18 cellular contexts compared by ENCODE assay signal in genomic region chr6:99879431-99879830, GRCh38.
DNase-seq lines count a peak whose midpoint lies in the region; ATAC-seq and TF ChIP-seq lines count a peak whose summit lies in the region.
"Had no signal": no experiment of that assay in that cellular context is flagged by ENCODE, and none has a peak within 500 bp of the region (broad histone marks: within the 10 kb centered on the region; RNA-seq: fewer than 3 reads in every experiment).

No MANE protein-coding gene starts in this region.

- no peak overlapping the region for H3K4me3 Mint-ChIP-seq in activated CD8-positive, alpha-beta T cell treated with anti-CD3 and anti-CD28 coated beads for 36 hours
- H3K4me3 Mint-ChIP-seq: CD4-positive, CD25-positive, alpha-beta regulatory T cell; HFFc6 had no signal

- H3K9me3 ChIP-seq in SJCRH30 (replicated peaks), result no peaks in the 10 kb centered on the region
- H3K9me3 ChIP-seq in uterus, result no peaks in the 10 kb centered on the region
- H3K9me3 ChIP-seq: BLaER1 treated with 17β-estradiol and CSF1 and Interleukin-3, amounts not matched to agents 10 nM and 100 nM had no signal

- H3K27ac ChIP-seq in SJCRH30, result no peak overlapping the region
- H3K27ac ChIP-seq in uterus, result no peak overlapping the region
- H3K27ac ChIP-seq: 22Rv1; BLaER1 treated with 17β-estradiol and CSF1 and Interleukin-3, amounts not matched to agents 10 nM and 100 nM had no signal

- H3K4me3 ChIP-seq in SJCRH30 (no peak overlapping the region), skeletal muscle cell (ENCODE audit: low read depth, low read length) (no peak overlapping the region), uterus (no peak overlapping the region)
- H3K4me3 ChIP-seq: BLaER1 treated with 17β-estradiol and CSF1 and Interleukin-3, amounts not matched to agents 10 nM and 100 nM had no signal

- H3K36me3 ChIP-seq in SJCRH30 (no peaks in the 10 kb centered on the region), uterus (no peaks in the 10 kb centered on the region)
- H3K36me3 ChIP-seq: BLaER1 treated with 17β-estradiol and CSF1 and Interleukin-3, amounts not matched to agents 10 nM and 100 nM had no signal

- TF ChIP-seq CTCF in activated CD8-positive, alpha-beta T cell treated with anti-CD3 and anti-CD28 coated beads for 36 hours (IDR thresholded peaks at IDR 0.05), result no peak
- no peak for TF ChIP-seq CTCF in uterus (IDR thresholded peaks at IDR 0.05)

- no peaks in the 10 kb centered on the region for H3K9me3 Mint-ChIP-seq in activated CD8-positive, alpha-beta T cell treated with anti-CD3 and anti-CD28 coated beads for 36 hours
- H3K9me3 Mint-ChIP-seq: HFFc6 had no signal

- intact Hi-C loops in activated CD8-positive, alpha-beta T cell treated with anti-CD3 and anti-CD28 coated beads for 36 hours (cut with micrococcal nuclease), result no loop called here
- intact Hi-C loops in uterus (cut with DNase I; ENCODE audit: low total_unique reads), result no loop called here

- no peaks in the 10 kb centered on the region for H3K4me1 ChIP-seq in SJCRH30
- H3K4me1 ChIP-seq in uterus, result no peaks in the 10 kb centered on the region

- no peak for ATAC-seq in activated CD8-positive, alpha-beta T cell treated with anti-CD3 and anti-CD28 coated beads for 36 hours
- ATAC-seq in GM21619 (IDR thresholded peaks at IDR 0.05; ENCODE audit: unreplicated experiment), result no peak
- ATAC-seq: HepG2 had no signal

- H3K27ac Mint-ChIP-seq in activated CD8-positive, alpha-beta T cell treated with anti-CD3 and anti-CD28 coated beads for 36 hours, result no peak overlapping the region
- H3K27ac Mint-ChIP-seq: CD4-positive, CD25-positive, alpha-beta regulatory T cell; HFFc6 had no signal

- no peaks in the 10 kb centered on the region for H3K27me3 ChIP-seq in SJCRH30
- no peaks in the 10 kb centered on the region for H3K27me3 ChIP-seq in uterus
- H3K27me3 ChIP-seq: BLaER1 treated with 17β-estradiol and CSF1 and Interleukin-3, amounts not matched to agents 10 nM and 100 nM had no signal

- POLR2A ChIA-PET in activated CD8-positive, alpha-beta T cell treated with anti-CD3 and anti-CD28 coated beads for 36 hours (lab: Charles Lee), result no interaction called here

- no peaks in the 10 kb centered on the region for H3K4me1 Mint-ChIP-seq in activated CD8-positive, alpha-beta T cell treated with anti-CD3 and anti-CD28 coated beads for 36 hours (ENCODE audit: low read depth)
- H3K4me1 Mint-ChIP-seq: CD4-positive, CD25-positive, alpha-beta regulatory T cell had no signal

- no peaks in the 10 kb centered on the region for H3K36me3 Mint-ChIP-seq in activated CD8-positive, alpha-beta T cell treated with anti-CD3 and anti-CD28 coated beads for 36 hours (ENCODE audit: low read depth)
- H3K36me3 Mint-ChIP-seq: CD4-positive, CD25-positive, alpha-beta regulatory T cell had no signal

- DNase-seq in DMS 273 (lab: John Stamatoyannopoulos, UW; ENCODE audit: unreplicated experiment) (peak; percentile 42), DMS 273 treated with DMSO at 0.1 percent for 48 hours (lab: John Stamatoyannopoulos, UW) (no peak), NCI-H1694 treated with DMSO at 0.1 percent for 48 hours (lab: John Stamatoyannopoulos, UW) (peak; percentile 54), SJCRH30 (peak; percentile 13 to 37), skeletal muscle cell (ENCODE audit: low read depth) (peak; percentile 4), uterus (no peak)
- DNase-seq in activated CD8-positive, alpha-beta T cell treated with anti-CD3 and anti-CD28 coated beads for 36 hours, result no peak
- DNase-seq: Calu3; CD4-positive, CD25-positive, alpha-beta regulatory T cell; DMS153; DMS79 treated with DMSO at 0.1 percent for 48 hours; EL; HCEC 1CT; HFFc6 had no signal

- H3K27me3 Mint-ChIP-seq in activated CD8-positive, alpha-beta T cell treated with anti-CD3 and anti-CD28 coated beads for 36 hours, result no peaks in the 10 kb centered on the region
- H3K27me3 Mint-ChIP-seq: CD4-positive, CD25-positive, alpha-beta regulatory T cell had no signal

- no peak for TF ChIP-seq POLR2A in uterus (IDR thresholded peaks at IDR 0.05)

- CTCF ChIA-PET in activated CD8-positive, alpha-beta T cell treated with anti-CD3 and anti-CD28 coated beads for 36 hours (lab: Charles Lee), result interaction anchor here (1.7 kb wide), 1 partner anchor 11 kb away, joined by 10 read pairs; no protein-coding TSS in a partner anchor

Comparison
In these comparisons a context has a peak if more than half of its experiments do, and no peak if none do; other contexts are left out.
1. DNase-seq: peak in DMS 273 (single experiment), NCI-H1694 treated with DMSO at 0.1 percent for 48 hours (single experiment), SJCRH30 (2 of 2) and skeletal muscle cell (single experiment); none in DMS 273 treated with DMSO at 0.1 percent for 48 hours (single experiment), activated CD8-positive, alpha-beta T cell treated with anti-CD3 and anti-CD28 coated beads for 36 hours (single experiment) and uterus (0 of 2).